17 cellular contexts compared by ENCODE assay signal in genomic region chr10:28269842-28270456, GRCh38. TPM values are rescaled to one million over a fixed set of nuclear protein-coding genes. Genes with fewer than 3 reads are reported as not detected.
A peak's percentile ranks its signal among the peaks of the same experiment; 100 is the strongest.
DNase-seq lines count a peak whose midpoint lies in the region; ATAC-seq and TF ChIP-seq lines count a peak whose summit lies in the region.
"Had no signal": no experiment of that assay in that cellular context is flagged by ENCODE, and none has a peak within 500 bp of the region (broad histone marks: within the 10 kb centered on the region; RNA-seq: fewer than 3 reads in every experiment).

No MANE protein-coding gene starts in this region.

- POLR2A ChIA-PET in activated CD4-positive, alpha-beta T cell treated with anti-CD3 and anti-CD28 coated beads for 36 hours (lab: Charles Lee): no interaction called here

- peaks cover 22% of the 10 kb centered on the region for H3K4me1 Mint-ChIP-seq in T-helper 17 cell
- H3K4me1 Mint-ChIP-seq in neural crest cell: no peaks in the 10 kb centered on the region
- H3K4me1 Mint-ChIP-seq in activated CD4-positive, alpha-beta T cell treated with anti-CD3 and anti-CD28 coated beads for 36 hours: peaks cover 11% of the 10 kb centered on the region

- H3K4me1 ChIP-seq in foreskin keratinocyte: no peaks in the 10 kb centered on the region
- H3K4me1 ChIP-seq in tibial nerve: no peaks in the 10 kb centered on the region
- H3K4me1 ChIP-seq: HAP-1 had no signal

- H3K9me3 ChIP-seq in T-helper 17 cell (ENCODE audit: control insufficient read depth, low read length, poor library complexity, severe bottlenecking) (no peaks in the 10 kb centered on the region), tibial nerve (no peaks in the 10 kb centered on the region)
- H3K9me3 ChIP-seq: Caco-2, HAP-1 had no signal

- intact Hi-C loops in cardiac septum (cut with DNase I): no loop called here
- intact Hi-C loops in activated CD4-positive, alpha-beta T cell treated with anti-CD3 and anti-CD28 coated beads for 36 hours (cut with DNase I, micrococcal nuclease): no loop called here

- H3K4me3 Mint-ChIP-seq in T-helper 17 cell (peak overlapping the region; percentile 15), neural crest cell (no peak overlapping the region)
- H3K4me3 Mint-ChIP-seq in activated CD4-positive, alpha-beta T cell treated with anti-CD3 and anti-CD28 coated beads for 36 hours: no peak overlapping the region
- H3K4me3 Mint-ChIP-seq: CD4-positive, alpha-beta T cell; IgD-negative memory B cell had no signal

- no peak overlapping the region for H3K4me3 ChIP-seq in tibial nerve
- H3K4me3 ChIP-seq: HAP-1 had no signal

- TF ChIP-seq CTCF in foreskin keratinocyte (conservative IDR thresholded peaks at IDR 0.05) (no peak), neural crest cell (conservative IDR thresholded peaks at IDR 0.05) (no peak), tibial nerve (IDR thresholded peaks at IDR 0.05) (no peak)

- TF ChIP-seq POLR2A in tibial nerve (IDR thresholded peaks at IDR 0.05): no peak

- no peaks in the 10 kb centered on the region for H3K9me3 Mint-ChIP-seq in neural crest cell
- no peaks in the 10 kb centered on the region for H3K9me3 Mint-ChIP-seq in activated CD4-positive, alpha-beta T cell treated with anti-CD3 and anti-CD28 coated beads for 36 hours (ENCODE audit: low read depth)
- H3K9me3 Mint-ChIP-seq: CD4-positive, alpha-beta T cell; IgD-negative memory B cell had no signal

- TF ChIP-seq EP300 in tibial nerve (IDR thresholded peaks at IDR 0.05): no peak

- peak; percentile 15 for DNase-seq in ELF-1 (ENCODE audit: low read depth, low spot score)
- DNase-seq in T-helper 17 cell: no peak
- DNase-seq in foreskin keratinocyte: peak in 1 of 2 donors; percentile 74
- no peak for DNase-seq in neural crest cell (ENCODE audit: low read depth, low spot score)
- no peak for DNase-seq in tibial nerve (ENCODE audit: low spot score in 2 of 2)
- DNase-seq in cerebellar cortex (ENCODE audit: low spot score): no peak
- DNase-seq in cardiac septum (ENCODE audit: low spot score): no peak
- no peak for DNase-seq in activated CD4-positive, alpha-beta T cell treated with anti-CD3 and anti-CD28 coated beads for 36 hours
- DNase-seq: AML-193; Caco-2; CD4-positive, alpha-beta T cell; GDM1; KG1 had no signal

- H3K27me3 ChIP-seq in foreskin keratinocyte (no peaks in the 10 kb centered on the region), tibial nerve (no peaks in the 10 kb centered on the region)

- no peak for ATAC-seq in T-helper 17 cell
- peak; percentile 65 for ATAC-seq in foreskin keratinocyte
- no peak for ATAC-seq in activated CD4-positive, alpha-beta T cell treated with anti-CD3 and anti-CD28 coated beads for 36 hours

- no peaks in the 10 kb centered on the region for H3K36me3 ChIP-seq in tibial nerve
- H3K36me3 ChIP-seq: HAP-1 had no signal

- H3K27ac Mint-ChIP-seq in T-helper 17 cell (no peak overlapping the region), neural crest cell (ENCODE audit: unreplicated experiment) (peak overlapping the region; percentile 88)
- no peak overlapping the region for H3K27ac Mint-ChIP-seq in activated CD4-positive, alpha-beta T cell treated with anti-CD3 and anti-CD28 coated beads for 36 hours
- H3K27ac Mint-ChIP-seq: CD4-positive, alpha-beta T cell; IgD-negative memory B cell had no signal

- no peaks in the 10 kb centered on the region for H3K27me3 Mint-ChIP-seq in T-helper 17 cell
- no peaks in the 10 kb centered on the region for H3K27me3 Mint-ChIP-seq in neural crest cell (ENCODE audit: low read depth)
- no peaks in the 10 kb centered on the region for H3K27me3 Mint-ChIP-seq in activated CD4-positive, alpha-beta T cell treated with anti-CD3 and anti-CD28 coated beads for 36 hours
- H3K27me3 Mint-ChIP-seq: CD4-positive, alpha-beta T cell had no signal

- H3K27ac ChIP-seq in foreskin keratinocyte: no peak overlapping the region
- no peak overlapping the region for H3K27ac ChIP-seq in tibial nerve
- H3K27ac ChIP-seq: C4-2B, HL-60 had no signal

- no peaks in the 10 kb centered on the region for H3K36me3 Mint-ChIP-seq in T-helper 17 cell (ENCODE audit: low read depth)
- H3K36me3 Mint-ChIP-seq in neural crest cell (ENCODE audit: low read depth): no peaks in the 10 kb centered on the region
- H3K36me3 Mint-ChIP-seq in activated CD4-positive, alpha-beta T cell treated with anti-CD3 and anti-CD28 coated beads for 36 hours (ENCODE audit: low read depth): no peaks in the 10 kb centered on the region

- CTCF ChIA-PET in activated CD4-positive, alpha-beta T cell treated with anti-CD3 and anti-CD28 coated beads for 36 hours (lab: Charles Lee): no interaction called here

- 82 to 90% methylated on average over 9 of the region's 9 CpGs for WGBS in tibial nerve, 2 donors

RNA-seq across cellular contexts. Expression of gene MPP7, which starts 32.9 kb away (rescaled TPM):
- 10 to 100 TPM; 21.6 to 22.7 TPM for total RNA-seq in T-helper 17 cell
- 5.1 and 5.3 TPM in 2 replicates for total RNA-seq in foreskin keratinocyte
- 1.1 and 1.3 TPM in 2 replicates for polyA plus RNA-seq in foreskin keratinocyte
- 2.3 TPM in 2 replicates for total RNA-seq in neural crest cell
- 1 to 10 TPM; 1.5 to 8.4 (median 4.3) TPM for total RNA-seq in tibial nerve
- 13.1 TPM for total RNA-seq in cardiac septum
- total RNA-seq in activated CD4-positive, alpha-beta T cell treated with anti-CD3 and anti-CD28 coated beads for 36 hours: 10 to 100 TPM; 10.9 to 11.0 TPM
